16 cellular contexts compared by ENCODE assay signal in genomic region chr20:45412653-45413052, GRCh38. TPM values are rescaled to one million over a fixed set of nuclear protein-coding genes. Genes with fewer than 3 reads are reported as not detected.
DNase-seq lines count a peak whose midpoint lies in the region; ATAC-seq and TF ChIP-seq lines count a peak whose summit lies in the region.
"Had no signal": no experiment of that assay in that cellular context is flagged by ENCODE, and none has a peak within 500 bp of the region (broad histone marks: within the 10 kb centered on the region; RNA-seq: fewer than 3 reads in every experiment).

No MANE protein-coding gene starts in this region.

- H3K27ac ChIP-seq in A673 (ENCODE audit: low read depth, low read length, poor library complexity, severe bottlenecking) (peak overlapping the region; percentile 5), layer of hippocampus (ENCODE audit: low read depth, low read length) (peak overlapping the region; percentile 25), temporal lobe (ENCODE audit: low read depth, low read length) (peak overlapping the region; percentile 54)
- H3K27ac ChIP-seq: C4-2B had no signal

- BruUV-seq in A673 (replicated peaks; lab: Mats Ljungman, UMichigan) = no TSS peak

- no peak for ATAC-seq in T-helper 17 cell
- ATAC-seq: HepG2 had no signal

- no peak overlapping the region for H3K27ac Mint-ChIP-seq in T-helper 17 cell

- no peaks in the 10 kb centered on the region for H3K27me3 Mint-ChIP-seq in T-helper 17 cell

- H3K4me3 ChIP-seq in A673 (ENCODE audit: low read depth, low read length, poor library complexity, severe bottlenecking) = no peak overlapping the region
- H3K4me3 ChIP-seq: HAP-1 had no signal

- H3K9me3 ChIP-seq in A673 (ENCODE audit: low read depth, low read length, poor library complexity, severe bottlenecking) = no peaks in the 10 kb centered on the region
- no peaks in the 10 kb centered on the region for H3K9me3 ChIP-seq in T-helper 17 cell (ENCODE audit: control insufficient read depth, low read length, poor library complexity, severe bottlenecking)
- H3K9me3 ChIP-seq: BE2C had no signal

- no peak for DNase-seq in A673 (ENCODE audit: low spot score)
- DNase-seq in T-helper 17 cell = no peak
- no peak for DNase-seq in NCI-H1092 treated with DMSO at 0.1 percent for 48 hours (lab: John Stamatoyannopoulos, UW)
- no peak for DNase-seq in HuH-7.5 (ENCODE audit: low spot score)
- DNase-seq in stimulated activated CD4-positive, alpha-beta T cell treated with anti-CD3 and anti-CD28 coated beads, Interleukin-1b, Interleukin-23, amount 100 ng/mL, for 48 hours = no peak
- DNase-seq: 8988T, ACHN, BE2C, DMS53, GF-D8 had no signal

- no peaks in the 10 kb centered on the region for H3K36me3 Mint-ChIP-seq in T-helper 17 cell (ENCODE audit: low read depth)

- intact Hi-C loops in A673 (cut with micrococcal nuclease; ENCODE audit: unreplicated experiment) = no loop called here

- peaks cover 17% of the 10 kb centered on the region for H3K4me1 ChIP-seq in A673 (ENCODE audit: insufficient read depth, low read length, poor library complexity, severe bottlenecking)
- H3K4me1 ChIP-seq: BE2C had no signal

- H3K4me3 Mint-ChIP-seq in T-helper 17 cell = peak overlapping the region; percentile 19

- CTCF ChIA-PET in A673 (lab: Charles Lee) = no interaction called here

- POLR2A ChIA-PET in A673 (lab: Charles Lee; ENCODE audit: low non-redundant PET) = no interaction called here

- peaks cover 18% of the 10 kb centered on the region for H3K36me3 ChIP-seq in A673 (ENCODE audit: insufficient read depth, low read length, poor library complexity, severe bottlenecking)

- H3K4me1 Mint-ChIP-seq in T-helper 17 cell = peaks cover 20% of the 10 kb centered on the region

- H3K27me3 ChIP-seq in A673 (replicated peaks; ENCODE audit: insufficient read depth, low read depth, low read length, poor library complexity) (no peaks in the 10 kb centered on the region), layer of hippocampus (ENCODE audit: control insufficient read depth, insufficient read depth, low read length) (no peaks in the 10 kb centered on the region)
- H3K27me3 ChIP-seq: BE2C had no signal

- no peak for TF ChIP-seq CTCF in A673 (conservative IDR thresholded peaks at IDR 0.05; ENCODE audit: low read depth, low read length)

RNA-seq across cellular contexts. Expression of gene PIGT, which starts 3.3 kb away (rescaled TPM):
- total RNA-seq in A673 (2021) = 97.2 and 97.3 TPM in 2 replicates
- total RNA-seq in T-helper 17 cell = 100 to 1,000 TPM; 115 to 136 TPM
- total RNA-seq in temporal lobe = 8.6 TPM

RNA-seq across cellular contexts. Expression of gene DBNDD2, which starts 4.6 kb away (rescaled TPM):
- total RNA-seq in A673 (2021) = 36.4 and 38.6 TPM in 2 replicates
- total RNA-seq in T-helper 17 cell = 10 to 100 TPM; 10.7 to 10.9 TPM
- total RNA-seq in temporal lobe = 7.4 TPM

RNA-seq across cellular contexts. Expression of gene TP53TG5, which starts 34.5 kb away (rescaled TPM):
- 0.69 TPM in 1 of 2 replicates, not detected in the other for total RNA-seq in A673 (2021)
- total RNA-seq in T-helper 17 cell = not detected
- not detected for total RNA-seq in temporal lobe
- total RNA-seq: H1, HepG2 had no signal

RNA-seq across cellular contexts. Expression of gene SYS1, which starts 49.7 kb away (rescaled TPM):
- total RNA-seq in A673 (2021) (20.0 and 22.8 TPM in 2 replicates), T-helper 17 cell (10 to 100 TPM; 93.3 to 99.5 TPM), temporal lobe (18.7 TPM)

RNA-seq across cellular contexts. Expression of gene WFDC2, which starts 56.9 kb away (rescaled TPM):
- total RNA-seq in A673 (2021) (not detected in 2 replicates), T-helper 17 cell (under 1 TPM in 1 of 2 donors, not detected in 1; 0.96 TPM), temporal lobe (3.7 TPM)
- total RNA-seq: HepG2 had no signal

Comparison
In these comparisons a context has a peak if more than half of its experiments do, and no peak if none do; other contexts are left out.
1. RNA of gene PIGT, which starts 3.3 kb away (total RNA-seq): 115 to 136 TPM in T-helper 17 cell and 97.2 to 97.3 TPM in A673; 8.6 TPM in temporal lobe (single experiment); every median in the first group is over 10 times any median in the second.
2. Peak in every context shown above with its lines, with median percentiles within 50 percentile points of each other: H3K27ac ChIP-seq.